Comparison of ENCODE assay signal across 8 cellular contexts in the genomic region with DNA sequence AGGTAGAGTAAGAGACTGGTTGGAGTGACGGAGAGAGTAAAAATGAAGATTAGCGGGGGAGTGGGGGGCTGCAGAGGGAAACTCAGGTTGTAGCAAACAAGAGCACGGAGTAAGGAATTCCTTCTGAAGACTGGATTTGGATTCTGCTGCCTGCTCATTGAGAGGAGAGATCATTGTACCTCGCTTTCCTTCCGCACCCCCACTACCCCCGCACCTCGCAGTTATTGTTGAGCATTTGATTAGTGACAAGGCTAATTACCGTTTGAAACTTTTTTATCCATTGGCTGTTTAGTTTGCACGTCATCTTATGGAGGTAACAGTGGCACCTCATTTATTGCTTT. TPM values are rescaled to one million over a fixed set of nuclear protein-coding genes. Genes with fewer than 3 reads are reported as not detected.
DNase-seq lines count a peak whose midpoint lies in the region; ATAC-seq and TF ChIP-seq lines count a peak whose summit lies in the region.

No MANE protein-coding gene starts in this region.

- no peaks in the 10 kb centered on the region for H3K27me3 Mint-ChIP-seq in activated T-cell treated with anti-CD3 and anti-CD28 coated beads, Interleukin-2, amount 50 U/mL, for 72 hours (ENCODE audit: low read depth)
- H3K27me3 Mint-ChIP-seq in activated naive CD4-positive, alpha-beta T cell treated with anti-CD3 and anti-CD28 coated beads, Interleukin-2, amount 10 ng/mL, durations not matched to agents 7 days and 5 days: peaks cover under 1% of the 10 kb centered on the region

- H3K27ac Mint-ChIP-seq in activated T-cell treated with anti-CD3 and anti-CD28 coated beads, Interleukin-2, amount 50 U/mL, for 72 hours: peak overlapping the region; percentile 93
- H3K27ac Mint-ChIP-seq in activated naive CD4-positive, alpha-beta T cell treated with anti-CD3 and anti-CD28 coated beads, Interleukin-2, amount 10 ng/mL, durations not matched to agents 7 days and 5 days: peak overlapping the region; percentile 97

- no peaks in the 10 kb centered on the region for H3K27me3 ChIP-seq in subcutaneous abdominal adipose tissue (ENCODE audit: control insufficient read depth in 5 of 5, insufficient read depth in 4 of 5, low read length in 5 of 5)

- CTCF ChIA-PET in activated naive CD4-positive, alpha-beta T cell treated with anti-CD3 and anti-CD28 coated beads, Interleukin-2, amount 10 ng/mL, durations not matched to agents 7 days and 5 days (lab: Charles Lee): no interaction called here

- TF ChIP-seq POLR2A in GM18505 (IDR thresholded peaks at IDR 0.05; ENCODE audit: borderline replicate concordance, extremely low read depth, insufficient read depth, insufficient read length): no peak

- H3K9me3 ChIP-seq in iPS-18c (ENCODE audit: control insufficient read depth, insufficient read depth, low read length) (no peaks in the 10 kb centered on the region), subcutaneous abdominal adipose tissue (ENCODE audit: control insufficient read depth in 5 of 5, low read length in 5 of 5) (no peaks in the 10 kb centered on the region)

- H3K9me3 Mint-ChIP-seq in activated T-cell treated with anti-CD3 and anti-CD28 coated beads, Interleukin-2, amount 50 U/mL, for 72 hours: no peaks in the 10 kb centered on the region
- H3K9me3 Mint-ChIP-seq in activated naive CD4-positive, alpha-beta T cell treated with anti-CD3 and anti-CD28 coated beads, Interleukin-2, amount 10 ng/mL, durations not matched to agents 7 days and 5 days: no peaks in the 10 kb centered on the region

- no peak for ATAC-seq in activated T-cell treated with anti-CD3 and anti-CD28 coated beads, Interleukin-2, amount 50 U/mL, for 72 hours (replicated peaks in 1 of 2)
- ATAC-seq in activated CD4-positive, CD25-positive, alpha-beta regulatory T cell treated with anti-CD3 and anti-CD28 coated beads, Interleukin-2, amount 50 U/mL, for 24 hours: no peak
- ATAC-seq in GM18505 (IDR thresholded peaks at IDR 0.05; ENCODE audit: unreplicated experiment) (no peak), HG03520 (IDR thresholded peaks at IDR 0.05; ENCODE audit: unreplicated experiment) (no peak)

- peak overlapping the region; percentile 63 to 95 (median 74) for H3K9ac ChIP-seq in subcutaneous abdominal adipose tissue (ENCODE audit: low read length in 5 of 5)

- peaks cover 14 to 19% of the 10 kb centered on the region in 2 donors for H3K36me3 Mint-ChIP-seq in activated T-cell treated with anti-CD3 and anti-CD28 coated beads, Interleukin-2, amount 50 U/mL, for 72 hours (ENCODE audit: insufficient read depth in 2 of 2)
- peaks cover 31% of the 10 kb centered on the region for H3K36me3 Mint-ChIP-seq in activated naive CD4-positive, alpha-beta T cell treated with anti-CD3 and anti-CD28 coated beads, Interleukin-2, amount 10 ng/mL, durations not matched to agents 7 days and 5 days

- H3K4me3 ChIP-seq in iPS-18c (ENCODE audit: insufficient read depth, low read depth, low read length): peak overlapping the region; percentile 69
- H3K4me3 ChIP-seq in subcutaneous abdominal adipose tissue (ENCODE audit: low read depth in 1 of 5, low read length in 5 of 5): peak overlapping the region; percentile 83 to 92 (median 88)

- no peak for DNase-seq in activated T-cell treated with anti-CD3 and anti-CD28 coated beads, Interleukin-2, amount 50 U/mL, for 72 hours
- no peak for DNase-seq in activated T-cell treated with anti-CD3 and anti-CD28 coated beads for 4 hours
- DNase-seq in activated naive CD4-positive, alpha-beta T cell treated with anti-CD3 and anti-CD28 coated beads, Interleukin-2, amount 10 ng/mL, durations not matched to agents 7 days and 5 days: no peak

- H3K4me3 Mint-ChIP-seq in activated T-cell treated with anti-CD3 and anti-CD28 coated beads, Interleukin-2, amount 50 U/mL, for 72 hours: peak overlapping the region; percentile 90 to 99
- H3K4me3 Mint-ChIP-seq in activated naive CD4-positive, alpha-beta T cell treated with anti-CD3 and anti-CD28 coated beads, Interleukin-2, amount 10 ng/mL, durations not matched to agents 7 days and 5 days: peak overlapping the region; percentile 98

- H3K36me3 ChIP-seq in subcutaneous abdominal adipose tissue (ENCODE audit: control insufficient read depth in 5 of 5, insufficient read depth in 5 of 5, low read length in 5 of 5): peaks cover 19 to 24% (median 20%) of the 10 kb centered on the region in 5 donors

- peaks cover 37% of the 10 kb centered on the region for H3K4me1 Mint-ChIP-seq in activated T-cell treated with anti-CD3 and anti-CD28 coated beads, Interleukin-2, amount 50 U/mL, for 72 hours (ENCODE audit: low read depth)
- H3K4me1 Mint-ChIP-seq in activated naive CD4-positive, alpha-beta T cell treated with anti-CD3 and anti-CD28 coated beads, Interleukin-2, amount 10 ng/mL, durations not matched to agents 7 days and 5 days: peaks cover 29% of the 10 kb centered on the region

- H3K27ac ChIP-seq in subcutaneous abdominal adipose tissue (ENCODE audit: low read depth, low read length): peak overlapping the region; percentile 76

- peaks cover 4 to 16% (median 12%) of the 10 kb centered on the region in 5 donors for H3K4me1 ChIP-seq in subcutaneous abdominal adipose tissue (ENCODE audit: control insufficient read depth in 5 of 5, insufficient read depth in 5 of 5, low read length in 5 of 5)

RNA-seq across cellular contexts. Expression of gene PRPF3, which starts 0.5 kb away (rescaled TPM):
- total RNA-seq in activated T-cell treated with anti-CD3 and anti-CD28 coated beads, Interleukin-2, amount 50 U/mL, for 72 hours: 10 to 100 TPM; 83.9 to 88.5 TPM

RNA-seq across cellular contexts. Expression of gene MRPS21, which starts 28.1 kb away (rescaled TPM):
- 10 to 100 TPM; 74.8 to 84.2 TPM for total RNA-seq in activated T-cell treated with anti-CD3 and anti-CD28 coated beads, Interleukin-2, amount 50 U/mL, for 72 hours

RNA-seq across cellular contexts. Expression of gene CIART, which starts 39.4 kb away (rescaled TPM):
- 1 to 10 TPM; 1.6 to 2.4 TPM for total RNA-seq in activated T-cell treated with anti-CD3 and anti-CD28 coated beads, Interleukin-2, amount 50 U/mL, for 72 hours

RNA-seq across cellular contexts. Expression of gene RPRD2, which starts 42.2 kb away (rescaled TPM):
- 10 to 100 TPM; 31.9 to 32.7 TPM for total RNA-seq in activated T-cell treated with anti-CD3 and anti-CD28 coated beads, Interleukin-2, amount 50 U/mL, for 72 hours

RNA-seq across cellular contexts. Expression of gene C1orf54, which starts 49.2 kb away (rescaled TPM):
- 1 to 10 TPM; 1.9 to 2.8 TPM for total RNA-seq in activated T-cell treated with anti-CD3 and anti-CD28 coated beads, Interleukin-2, amount 50 U/mL, for 72 hours
